Comparison of ENCODE assay signal across 8 cellular contexts in the genomic region with DNA sequence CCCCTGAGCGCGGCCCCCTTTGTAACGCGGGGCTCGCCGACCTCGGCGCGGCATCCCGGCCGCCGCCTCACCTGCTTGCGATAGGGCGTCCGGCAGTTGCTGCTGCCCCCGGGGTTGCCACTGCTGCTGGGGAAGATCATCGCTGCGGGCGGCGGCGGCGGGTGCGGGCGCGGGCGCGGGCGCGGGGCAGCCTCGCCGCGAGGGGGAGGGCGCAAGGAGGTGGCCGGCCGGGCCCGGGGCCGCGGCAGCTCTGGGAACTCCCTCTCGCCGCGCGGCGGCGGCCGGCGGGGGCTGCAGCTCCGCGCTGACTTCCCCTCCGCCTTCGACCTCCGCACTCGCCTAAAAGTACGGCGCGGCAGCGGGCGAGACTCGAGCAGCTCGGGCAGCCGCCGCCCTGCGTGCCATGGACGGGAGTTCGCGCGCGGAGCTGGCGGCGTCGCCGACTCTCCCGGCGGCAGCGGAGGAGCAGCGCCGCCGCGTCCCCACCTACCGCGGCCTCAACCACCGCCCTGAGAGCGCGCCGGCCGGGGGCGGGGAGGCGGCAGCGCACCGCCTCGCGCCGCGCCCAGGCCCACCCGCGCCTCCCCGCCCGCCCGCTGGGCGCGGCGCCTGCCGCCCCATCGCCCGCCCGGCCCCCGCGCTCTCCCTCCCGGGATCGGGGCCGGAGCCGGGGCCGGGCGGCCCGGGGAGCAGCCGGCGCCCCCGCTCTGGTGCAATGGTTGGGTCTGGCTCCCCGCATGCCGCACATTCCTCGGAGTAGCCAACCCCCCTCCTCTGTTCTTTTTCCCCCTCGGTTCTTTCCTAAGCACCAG.
DNase-seq lines count a peak whose midpoint lies in the region; ATAC-seq, FAIRE-seq and TF ChIP-seq lines count a peak whose summit lies in the region.

No MANE protein-coding gene starts in this region.

- peak overlapping the region; percentile 96 for H3K4me2 ChIP-seq in A549
- peak overlapping the region; percentile 47 for H3K4me2 ChIP-seq in OCI-LY1 (ENCODE audit: low read length)

- H3K9me3 Mint-ChIP-seq in neural crest cell (no peaks in the 10 kb centered on the region), type B pancreatic cell (peaks cover 5% of the 10 kb centered on the region)

- POLR2A ChIA-PET in A549 (lab: Yijun Ruan, JAX) = interaction anchor here (0.6 to 1.6 kb wide), 7 partner anchors 19 to 563 kb away, joined by 3 to 4 read pairs (median 3); no protein-coding TSS in a partner anchor

- no peak overlapping the region for H2AFZ ChIP-seq in OCI-LY1 (ENCODE audit: low read length)

- H3K4me3 Mint-ChIP-seq in neural crest cell (peak overlapping the region; percentile 94), type B pancreatic cell (peak overlapping the region; percentile 96)

- H3K27ac ChIP-seq in A549 (peak overlapping the region; percentile 91 to 99), OCI-LY1 (ENCODE audit: low read depth, low read length, poor library complexity, severe bottlenecking) (no peak overlapping the region)

- H3K4me1 Mint-ChIP-seq in neural crest cell = peaks cover 50% of the 10 kb centered on the region
- peaks cover 61% of the 10 kb centered on the region for H3K4me1 Mint-ChIP-seq in type B pancreatic cell (ENCODE audit: unreplicated experiment)

- H3K9me2 ChIP-seq in OCI-LY1 (ENCODE audit: low read depth, low read length) = no peaks in the 10 kb centered on the region

- no peaks in the 10 kb centered on the region for H3K27me3 ChIP-seq in OCI-LY1 (ENCODE audit: insufficient read depth, low read length)

- no peak; a peak in 1 of 5 replicates for TF ChIP-seq RAD21 in A549 (conservative IDR thresholded peaks at IDR 0.05 in 1 of 2, IDR thresholded peaks at IDR 0.05 in 1 of 2)

- DNase-seq in A549 (ENCODE audit: low read depth in 1 of 2, low spot score in 1 of 2) (peak; percentile 38 to 59), fibroblast of villous mesenchyme (ENCODE audit: low read depth) (peak; percentile 66), neural crest cell (ENCODE audit: low read depth, low spot score) (peak; percentile 37), type B pancreatic cell (ENCODE audit: extremely low spot score, unreplicated experiment) (peak; percentile 77)
- DNase-seq in activated T-helper 9 cell treated with anti-CD3 and anti-CD28 coated beads, Interleukin-2, amount 50 U/mL, for 16 hours (ENCODE audit: low read depth) = peak; percentile 47

- H3K36me3 Mint-ChIP-seq in neural crest cell (ENCODE audit: low read depth) (no peaks in the 10 kb centered on the region), type B pancreatic cell (peaks cover 11% of the 10 kb centered on the region)

- H3K27ac Mint-ChIP-seq in neural crest cell (ENCODE audit: unreplicated experiment) = peak overlapping the region; percentile 48
- H3K27ac Mint-ChIP-seq in type B pancreatic cell = peak overlapping the region; percentile 96

- H3K79me2 ChIP-seq in OCI-LY1 (ENCODE audit: insufficient read depth, low read length) = no peaks in the 10 kb centered on the region

- no peak for TF ChIP-seq EP300 in A549 (IDR thresholded peaks at IDR 0.05)

- H3K36me3 ChIP-seq in OCI-LY1 (ENCODE audit: insufficient read depth, low read length) = no peaks in the 10 kb centered on the region

- peak; percentile 75 for TF ChIP-seq POLR2A in A549 (IDR thresholded peaks at IDR 0.05; ENCODE audit: low read length)

- ATAC-seq in A549 = peak; percentile 66 to 79
- ATAC-seq in GM18520 (IDR thresholded peaks at IDR 0.05; ENCODE audit: unreplicated experiment) = peak; percentile 49
- ATAC-seq in HG03060 (IDR thresholded peaks at IDR 0.05; ENCODE audit: low read depth, unreplicated experiment) = peak; percentile 23

- WGBS in A549 (ENCODE audit: missing lambda C conversion rate) = under 1% methylated on average over 27 of the region's 121 CpGs

- peak overlapping the region; percentile 60 for H3K9ac ChIP-seq in OCI-LY1 (ENCODE audit: low read length)

- CTCF ChIA-PET in A549 (lab: Yijun Ruan, JAX) = interaction anchor here (0.6 to 1.7 kb wide), 5 partner anchors 14 to 563 kb away, joined by 3 to 4 read pairs (median 4); no protein-coding TSS in a partner anchor

- H3F3A ChIP-seq in OCI-LY1 (ENCODE audit: insufficient read depth, low read length) = no peaks in the 10 kb centered on the region

- peaks cover 61% of the 10 kb centered on the region for H3K4me1 ChIP-seq in A549
- peaks cover 19% of the 10 kb centered on the region for H3K4me1 ChIP-seq in OCI-LY1 (ENCODE audit: insufficient read depth, low read length, severe bottlenecking)

- peaks cover 90% of the 10 kb centered on the region for H3K27me3 Mint-ChIP-seq in neural crest cell (ENCODE audit: low read depth)
- peaks cover 4% of the 10 kb centered on the region for H3K27me3 Mint-ChIP-seq in type B pancreatic cell

- 0 out of 3 replicates have a peak, but pooled peaks have one; percentile 18 for TF ChIP-seq CTCF in A549 (IDR thresholded peaks at IDR 0.05)
- no peak for TF ChIP-seq CTCF in OCI-LY1 (IDR thresholded peaks at IDR 0.05; ENCODE audit: low read length)
- no peak for TF ChIP-seq CTCF in fibroblast of villous mesenchyme (IDR thresholded peaks at IDR 0.05; ENCODE audit: insufficient read depth, low read depth, low read length)
- no peak for TF ChIP-seq CTCF in neural crest cell (conservative IDR thresholded peaks at IDR 0.05)
- TF ChIP-seq CTCF in type B pancreatic cell (conservative IDR thresholded peaks at IDR 0.05) = no peak

- H3K4me3 ChIP-seq in A549 (peak overlapping the region; percentile 77), OCI-LY1 (ENCODE audit: low read depth, low read length, poor library complexity, severe bottlenecking) (peak overlapping the region; percentile 66), fibroblast of villous mesenchyme (ENCODE audit: low read depth, low read length) (peak overlapping the region; percentile 72)

- no peaks in the 10 kb centered on the region for H4K20me1 ChIP-seq in OCI-LY1 (ENCODE audit: insufficient read depth, low read length)

- FAIRE-seq in A549 (lab: Jason Lieb, UNC) = no peak

- no peaks in the 10 kb centered on the region for H3K9me3 ChIP-seq in A549
- no peaks in the 10 kb centered on the region for H3K9me3 ChIP-seq in OCI-LY1 (ENCODE audit: low read length)

TF ChIP-seq in A549, 52 proteins besides CTCF, POLR2A, EP300 and RAD21:
- peak; percentile 47; the same call in 1 of the 2 replicates for TF ChIP-seq PHF8 (IDR thresholded peaks at IDR 0.05; ENCODE audit: borderline replicate concordance, low read depth)
- TF ChIP-seq SMC3 (IDR thresholded peaks at IDR 0.05) = 0 out of 3 replicates have a peak, but pooled peaks have one; percentile 10
- no peak for TF ChIP-seq HOXA7 (CRISPR knock-in tag; IDR thresholded peaks at IDR 0.05)
- peak in 1 of 2 experiments; percentile 51; a peak in 3 of 5 replicates for TF ChIP-seq JUN (IDR thresholded peaks at IDR 0.05)
TF ChIP-seq in A549: peak in this region for 3.
